1 cellular context compared by ENCODE assay signal in the genomic region with DNA sequence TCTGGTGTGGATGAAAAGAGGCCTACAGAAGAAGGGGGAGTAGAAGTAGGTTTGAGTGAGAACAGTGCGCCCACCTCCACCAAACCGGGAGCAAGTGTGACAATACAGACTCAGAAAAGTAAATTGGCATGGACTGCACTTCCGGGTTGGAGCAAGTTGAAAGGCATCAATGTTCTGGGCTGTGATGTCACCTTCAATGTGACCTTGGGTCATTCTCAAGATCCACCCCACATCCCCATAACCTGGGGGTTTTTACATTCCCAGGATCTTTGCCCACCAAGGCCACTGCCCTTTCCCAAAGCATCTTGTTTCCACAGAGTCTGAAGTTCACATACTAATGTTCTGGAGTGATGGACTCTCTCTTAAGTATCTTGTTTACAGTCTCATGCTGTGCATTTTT.
TF ChIP-seq lines count a peak whose summit lies in the region.

No MANE protein-coding gene starts in this region.

TF ChIP-seq in HepG2, 621 proteins besides CTCF, POLR2A, EP300 and RAD21:
- TF ChIP-seq ZNF225 (CRISPR knock-in tag; IDR thresholded peaks at IDR 0.05): no peak
- no peak for TF ChIP-seq U2AF2 (IDR thresholded peaks at IDR 0.05; ENCODE audit: low read depth, low read length)
- peak; percentile 51 for TF ChIP-seq CREB1 (IDR thresholded peaks at IDR 0.05)
- TF ChIP-seq CREB1 (CRISPR knock-in tag; IDR thresholded peaks at IDR 0.05): no peak
- TF ChIP-seq KDM5A (IDR thresholded peaks at IDR 0.05; ENCODE audit: borderline replicate concordance, low read length): no peak
- TF ChIP-seq GFI1 (CRISPR knock-in tag; IDR thresholded peaks at IDR 0.05; ENCODE audit: borderline replicate concordance): no peak
- no peak for TF ChIP-seq ZIK1 (CRISPR knock-in tag; IDR thresholded peaks at IDR 0.05; ENCODE audit: borderline replicate concordance, low read depth)
- no peak for TF ChIP-seq ZNF563 (CRISPR knock-in tag; IDR thresholded peaks at IDR 0.05)
- no peak for TF ChIP-seq ADNP (CRISPR knock-in tag; IDR thresholded peaks at IDR 0.05)
- 0 out of 2 replicates have a peak, but pooled peaks have one; percentile 34 for TF ChIP-seq ELF1 (CRISPR knock-in tag; IDR thresholded peaks at IDR 0.05)
- no peak for TF ChIP-seq MIER3 (CRISPR knock-in tag; IDR thresholded peaks at IDR 0.05; ENCODE audit: borderline replicate concordance)
- TF ChIP-seq ZNF660 (CRISPR knock-in tag; IDR thresholded peaks at IDR 0.05; ENCODE audit: borderline replicate concordance, low read depth): no peak
- TF ChIP-seq HIVEP1 (CRISPR knock-in tag; IDR thresholded peaks at IDR 0.05): no peak
- no peak for TF ChIP-seq CCAR2 (optimal IDR thresholded peaks at IDR 0.05; ENCODE audit: low read depth, low read length)
